ENCODE assay signal across 1 cellular context in the genomic region with DNA sequence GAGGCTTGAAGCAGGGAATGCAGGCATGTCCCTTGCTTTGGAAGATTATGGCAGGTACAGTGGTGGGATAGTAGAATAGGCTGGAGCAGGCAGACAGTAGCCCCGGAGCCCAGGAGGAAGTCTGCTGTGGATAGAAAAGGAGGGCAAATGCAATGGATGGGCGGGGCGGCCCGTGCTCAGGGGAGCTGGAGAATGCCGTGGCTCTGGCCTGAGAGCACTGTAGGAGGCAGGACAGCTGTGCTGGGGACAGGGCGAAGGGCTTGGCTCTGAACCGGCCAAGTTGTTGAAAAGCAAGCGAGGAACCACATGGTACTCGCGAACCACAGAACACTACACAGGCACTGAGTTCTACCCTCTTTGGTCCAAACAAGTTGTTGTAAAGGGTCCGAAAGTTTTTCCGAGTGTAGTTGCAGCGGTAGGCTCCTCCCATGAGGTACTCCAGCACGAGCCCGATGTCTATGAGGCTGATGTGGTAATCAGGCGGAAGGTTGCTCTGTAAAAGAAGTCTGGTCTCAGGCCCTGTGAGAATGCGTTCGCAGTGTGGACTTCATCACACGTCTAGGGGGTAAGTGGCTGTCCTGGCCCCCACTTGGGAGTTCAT.
TF ChIP-seq lines count a peak whose summit lies in the region.

No MANE protein-coding gene starts in this region.

TF ChIP-seq in GM23338, 12 proteins besides CTCF, POLR2A, EP300 and RAD21 (continued from another document):
- TF ChIP-seq, protein P1, sequence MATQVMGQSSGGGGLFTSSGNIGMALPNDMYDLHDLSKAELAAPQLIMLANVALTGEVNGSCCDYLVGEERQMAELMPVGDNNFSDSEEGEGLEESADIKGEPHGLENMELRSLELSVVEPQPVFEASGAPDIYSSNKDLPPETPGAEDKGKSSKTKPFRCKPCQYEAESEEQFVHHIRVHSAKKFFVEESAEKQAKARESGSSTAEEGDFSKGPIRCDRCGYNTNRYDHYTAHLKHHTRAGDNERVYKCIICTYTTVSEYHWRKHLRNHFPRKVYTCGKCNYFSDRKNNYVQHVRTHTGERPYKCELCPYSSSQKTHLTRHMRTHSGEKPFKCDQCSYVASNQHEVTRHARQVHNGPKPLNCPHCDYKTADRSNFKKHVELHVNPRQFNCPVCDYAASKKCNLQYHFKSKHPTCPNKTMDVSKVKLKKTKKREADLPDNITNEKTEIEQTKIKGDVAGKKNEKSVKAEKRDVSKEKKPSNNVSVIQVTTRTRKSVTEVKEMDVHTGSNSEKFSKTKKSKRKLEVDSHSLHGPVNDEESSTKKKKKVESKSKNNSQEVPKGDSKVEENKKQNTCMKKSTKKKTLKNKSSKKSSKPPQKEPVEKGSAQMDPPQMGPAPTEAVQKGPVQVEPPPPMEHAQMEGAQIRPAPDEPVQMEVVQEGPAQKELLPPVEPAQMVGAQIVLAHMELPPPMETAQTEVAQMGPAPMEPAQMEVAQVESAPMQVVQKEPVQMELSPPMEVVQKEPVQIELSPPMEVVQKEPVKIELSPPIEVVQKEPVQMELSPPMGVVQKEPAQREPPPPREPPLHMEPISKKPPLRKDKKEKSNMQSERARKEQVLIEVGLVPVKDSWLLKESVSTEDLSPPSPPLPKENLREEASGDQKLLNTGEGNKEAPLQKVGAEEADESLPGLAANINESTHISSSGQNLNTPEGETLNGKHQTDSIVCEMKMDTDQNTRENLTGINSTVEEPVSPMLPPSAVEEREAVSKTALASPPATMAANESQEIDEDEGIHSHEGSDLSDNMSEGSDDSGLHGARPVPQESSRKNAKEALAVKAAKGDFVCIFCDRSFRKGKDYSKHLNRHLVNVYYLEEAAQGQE (IDR thresholded peaks at IDR 0.05; ENCODE audit: unreplicated experiment), result no peak
- TF ChIP-seq NANOG (IDR thresholded peaks at IDR 0.05; ENCODE audit: borderline replicate concordance) (no peak), EZH2 (IDR thresholded peaks at IDR 0.05; ENCODE audit: low read depth, unreplicated experiment) (no peak)
